In genomic region chr20:21808863-21809664, GRCh38 we compare ENCODE assay signal across 8 cellular contexts.
DNase-seq lines count a peak whose midpoint lies in the region; ATAC-seq, FAIRE-seq and TF ChIP-seq lines count a peak whose summit lies in the region.

No MANE protein-coding gene starts in this region.

- H3K27me3 ChIP-seq in right cardiac atrium (ENCODE audit: control insufficient read depth, insufficient read depth): no peaks in the 10 kb centered on the region

- H3K4me1 Mint-ChIP-seq in activated CD8-positive, alpha-beta T cell treated with anti-CD3 and anti-CD28 coated beads, Interleukin-2, amount 10 ng/mL, durations not matched to agents 7 days and 5 days (ENCODE audit: low read depth): no peaks in the 10 kb centered on the region

- no peaks in the 10 kb centered on the region for H3K9me3 ChIP-seq in right cardiac atrium (ENCODE audit: control insufficient read depth, low read length)

- H3K4me3 Mint-ChIP-seq in activated CD8-positive, alpha-beta T cell treated with anti-CD3 and anti-CD28 coated beads, Interleukin-2, amount 10 ng/mL, durations not matched to agents 7 days and 5 days: no peak overlapping the region

- POLR2A ChIA-PET in activated CD8-positive, alpha-beta T cell treated with anti-CD3 and anti-CD28 coated beads, Interleukin-2, amount 10 ng/mL, durations not matched to agents 7 days and 5 days (lab: Charles Lee): no interaction called here

- intact Hi-C loops in right cardiac atrium (cut with DNase I): no loop called here

- no peak for ATAC-seq in activated CD8-positive, alpha-beta T cell treated with anti-CD3 and anti-CD28 coated beads, Interleukin-2, amount 10 ng/mL, durations not matched to agents 7 days and 5 days
- peak in 1 of 2 donors; percentile 29 for ATAC-seq in right cardiac atrium
- no peak for ATAC-seq in GM21526 (IDR thresholded peaks at IDR 0.05; ENCODE audit: low FRiP score, unreplicated experiment)

- H3K4me1 ChIP-seq in right cardiac atrium (ENCODE audit: control insufficient read depth, insufficient read depth, low read length): no peaks in the 10 kb centered on the region

- DNase-seq in GM12892 (ENCODE audit: insufficient read length) (peak; percentile 66), right cardiac atrium (peak; percentile 44 to 74 (median 66)), HCEC 1CT (no peak), SW 1271 (lab: John Stamatoyannopoulos, UW) (no peak)
- peak; percentile 28 for DNase-seq in Jurkat, Clone E6-1 (ENCODE audit: low read depth, low spot score)
- peak; percentile 48 for DNase-seq in activated CD8-positive, alpha-beta T cell treated with anti-CD3 and anti-CD28 coated beads, Interleukin-2, amount 10 ng/mL, durations not matched to agents 7 days and 5 days
- peak; percentile 1 for DNase-seq in stimulated activated CD4-positive, alpha-beta T cell treated with anti-CD3 and anti-CD28 coated beads, Interleukin-2, amount 100 ng/mL, for 4 hours (ENCODE audit: low read depth)

- H3K27ac ChIP-seq in right cardiac atrium (ENCODE audit: low read length): no peak overlapping the region

- CTCF ChIA-PET in activated CD8-positive, alpha-beta T cell treated with anti-CD3 and anti-CD28 coated beads, Interleukin-2, amount 10 ng/mL, durations not matched to agents 7 days and 5 days (lab: Charles Lee): interaction anchor here (0.7 kb wide), 1 partner anchor 8 kb away, joined by 3 read pairs; no protein-coding TSS in a partner anchor

- no peaks in the 10 kb centered on the region for H3K27me3 Mint-ChIP-seq in activated CD8-positive, alpha-beta T cell treated with anti-CD3 and anti-CD28 coated beads, Interleukin-2, amount 10 ng/mL, durations not matched to agents 7 days and 5 days (ENCODE audit: low read depth)

- no peaks in the 10 kb centered on the region for H3K9me3 Mint-ChIP-seq in activated CD8-positive, alpha-beta T cell treated with anti-CD3 and anti-CD28 coated beads, Interleukin-2, amount 10 ng/mL, durations not matched to agents 7 days and 5 days (ENCODE audit: insufficient read depth)

- no peak overlapping the region for H3K4me3 ChIP-seq in Jurkat, Clone E6-1 (ENCODE audit: low read length)
- no peak overlapping the region for H3K4me3 ChIP-seq in right cardiac atrium (ENCODE audit: low read length)

- TF ChIP-seq POLR2A in GM12892 (IDR thresholded peaks at IDR 0.05; ENCODE audit: low read depth, low read length): no peak

- H3K27ac Mint-ChIP-seq in activated CD8-positive, alpha-beta T cell treated with anti-CD3 and anti-CD28 coated beads, Interleukin-2, amount 10 ng/mL, durations not matched to agents 7 days and 5 days: no peak overlapping the region

- FAIRE-seq in GM12892 (lab: Jason Lieb, UNC): peak; percentile 67

- 43% methylated on average over 31 of the region's 31 CpGs for WGBS in right cardiac atrium

- H3K36me3 Mint-ChIP-seq in activated CD8-positive, alpha-beta T cell treated with anti-CD3 and anti-CD28 coated beads, Interleukin-2, amount 10 ng/mL, durations not matched to agents 7 days and 5 days (ENCODE audit: low read depth): no peaks in the 10 kb centered on the region

Comparison
In these comparisons a context has a peak if more than half of its experiments do, and no peak if none do; other contexts are left out.
1. DNase-seq: peak in GM12892 (single experiment), Jurkat, Clone E6-1 (single experiment), activated CD8-positive, alpha-beta T cell treated with anti-CD3 and anti-CD28 coated beads, Interleukin-2, amount 10 ng/mL, durations not matched to agents 7 days and 5 days (single experiment), right cardiac atrium (3 of 3) and stimulated activated CD4-positive, alpha-beta T cell treated with anti-CD3 and anti-CD28 coated beads, Interleukin-2, amount 100 ng/mL, for 4 hours (single experiment); none in HCEC 1CT (single experiment) and SW 1271 (0 of 2).